1 cellular context compared by ENCODE assay signal in the genomic region with DNA sequence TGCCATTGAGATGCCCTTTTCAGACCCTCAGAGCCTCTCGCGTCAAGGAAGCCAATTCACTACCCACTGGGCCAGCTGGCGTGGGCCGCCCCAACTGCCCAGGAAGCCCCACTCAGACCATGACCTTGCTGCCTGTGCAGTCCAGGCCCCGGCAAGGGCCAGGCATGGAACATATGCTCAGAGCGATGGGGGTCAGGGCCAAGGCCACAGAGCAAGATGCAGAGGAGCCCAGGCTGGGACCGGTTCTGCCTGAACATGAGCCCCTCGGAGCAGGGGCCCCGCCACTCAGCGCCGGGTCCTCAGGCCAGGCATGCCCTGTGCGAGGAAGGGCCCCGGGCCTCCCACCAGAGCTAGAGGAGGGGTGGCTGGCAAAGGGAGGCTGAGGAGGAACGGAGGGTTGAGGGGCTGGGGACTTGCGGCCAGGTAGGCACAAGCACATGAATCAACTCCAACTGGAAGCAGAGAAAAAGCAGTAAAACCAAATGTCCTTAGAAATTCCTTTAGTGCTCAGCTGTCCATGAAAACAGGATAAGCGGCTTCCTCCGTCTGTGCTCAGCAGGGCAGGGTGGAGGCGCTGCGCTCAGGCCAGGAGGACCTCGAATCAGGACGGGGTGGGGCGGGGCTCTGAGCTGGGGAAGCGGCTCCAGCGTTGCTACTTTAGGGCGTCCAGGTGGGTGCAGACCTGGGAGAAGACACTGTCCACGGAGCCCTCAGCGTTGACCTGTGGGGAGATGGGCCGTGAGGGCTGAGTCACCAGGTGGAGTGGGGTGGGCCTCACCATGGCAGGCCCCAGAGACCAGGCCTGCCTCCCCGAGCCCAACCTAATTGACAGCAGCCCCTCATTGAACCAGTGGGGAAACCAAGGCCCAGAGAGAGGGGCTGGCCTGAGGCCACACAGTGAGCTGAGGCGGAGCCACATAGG.
TF ChIP-seq lines count a peak whose summit lies in the region.

No MANE protein-coding gene starts in this region.

TF ChIP-seq in GM12891, 5 proteins besides CTCF, POLR2A, EP300 and RAD21:
- no peak for TF ChIP-seq POLR2AphosphoS5 (IDR thresholded peaks at IDR 0.05; ENCODE audit: low read depth, low read length)
- TF ChIP-seq SPI1 (IDR thresholded peaks at IDR 0.05; ENCODE audit: low read depth, low read length), result no peak
- no peak for TF ChIP-seq TAF1 (IDR thresholded peaks at IDR 0.05; ENCODE audit: low read depth, low read length)
- no peak for TF ChIP-seq PAX5 (IDR thresholded peaks at IDR 0.05; ENCODE audit: insufficient read depth, low read length, severe bottlenecking)
- no peak for TF ChIP-seq POU2F2 (IDR thresholded peaks at IDR 0.05; ENCODE audit: low read depth, low read length)
